ENCODE assay signal across 10 cellular contexts in the genomic region with DNA sequence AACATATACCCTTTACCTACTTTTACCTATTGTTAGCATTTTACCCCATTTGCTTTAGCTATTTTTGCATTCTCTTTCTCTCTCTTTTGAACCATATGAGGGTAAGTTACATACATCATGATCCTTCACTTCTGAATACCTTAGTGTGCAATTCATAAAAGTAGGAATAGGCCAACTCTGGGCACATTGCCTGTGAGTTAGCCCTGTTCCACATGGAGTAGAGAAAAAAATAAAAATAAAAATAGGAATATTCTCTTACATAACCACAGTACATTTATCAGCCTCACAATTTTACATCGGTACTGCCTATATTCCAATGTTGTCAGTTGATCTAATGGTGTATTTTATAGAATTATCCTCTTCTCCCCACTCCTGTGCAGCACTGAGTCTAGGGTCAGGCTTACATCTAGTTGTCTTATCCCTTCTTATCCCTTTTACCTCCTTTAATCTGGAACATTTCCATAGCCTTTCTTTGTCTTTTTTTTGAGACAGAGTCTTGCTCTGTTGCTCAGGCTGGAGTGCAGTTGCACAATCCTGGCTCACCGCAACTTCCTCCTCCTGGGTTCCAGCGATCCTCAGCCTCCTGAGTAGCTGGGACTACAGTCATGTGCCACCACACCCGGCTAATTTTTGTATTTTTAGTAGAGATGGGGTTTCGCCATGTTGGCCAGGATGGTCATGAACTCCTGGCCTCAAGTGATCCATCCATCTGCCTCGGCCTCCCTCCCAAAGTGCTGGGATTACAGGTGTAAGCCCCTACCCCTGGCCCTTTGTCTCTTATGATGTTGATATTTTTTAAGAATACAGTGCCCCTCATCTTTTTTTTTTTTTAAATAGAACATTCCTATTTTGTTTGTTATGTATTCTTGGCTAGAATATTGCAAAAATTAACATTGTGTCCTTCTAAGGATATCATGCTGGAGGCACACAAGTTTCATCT. TPM values are rescaled to one million over a fixed set of nuclear protein-coding genes. Genes with fewer than 3 reads are reported as not detected.
DNase-seq lines count a peak whose midpoint lies in the region; ATAC-seq and TF ChIP-seq lines count a peak whose summit lies in the region.
"Had no signal": no experiment of that assay in that cellular context is flagged by ENCODE, and none has a peak within 500 bp of the region (broad histone marks: within the 10 kb centered on the region; RNA-seq: fewer than 3 reads in every experiment).

No MANE protein-coding gene starts in this region.

- H3K14ac ChIP-seq in mesenchymal stem cell (ENCODE audit: low read length in 2 of 2), result no peak overlapping the region

- no peak overlapping the region for H2BK120ac ChIP-seq in mesenchymal stem cell (ENCODE audit: low read depth, low read length)

- DNase-seq in NB4 (ENCODE audit: low read depth), result peak; percentile 94
- DNase-seq in epithelial cell of esophagus (ENCODE audit: low read depth), result peak; percentile 81
- peak; percentile 68 for DNase-seq in mesenchymal stem cell
- DNase-seq in aorta, result peak; percentile 84 to 93
- no peak for DNase-seq in cerebellum (ENCODE audit: low spot score)
- DNase-seq: activated T-cell treated with anti-CD3 and anti-CD28 coated beads, Interleukin-2, amount 50 U/mL, for 24 hours; esophagus squamous epithelium; SHP77 treated with DMSO at 0.1 percent for 48 hours had no signal

- ATAC-seq in aorta (ENCODE audit: low FRiP score) (peak; percentile 88), HG02981 (IDR thresholded peaks at IDR 0.05; ENCODE audit: unreplicated experiment) (no peak), HG03280 (IDR thresholded peaks at IDR 0.05; ENCODE audit: unreplicated experiment) (no peak)

- H3K9me3 ChIP-seq in mesenchymal stem cell (ENCODE audit: control insufficient read depth, low read length) (no peaks in the 10 kb centered on the region), aorta (ENCODE audit: control insufficient read depth, low read length) (no peaks in the 10 kb centered on the region)
- H3K9me3 ChIP-seq: esophagus squamous epithelium had no signal

- no peak overlapping the region for H2BK5ac ChIP-seq in mesenchymal stem cell (ENCODE audit: low read depth, low read length, poor library complexity, severe bottlenecking)

- H2AFZ ChIP-seq in mesenchymal stem cell (ENCODE audit: low read depth, low read length), result no peak overlapping the region

- H3K4me3 ChIP-seq in NB4 (ENCODE audit: low read depth, low read length) (no peak overlapping the region), epithelial cell of esophagus (ENCODE audit: low read length) (no peak overlapping the region), mesenchymal stem cell (ENCODE audit: insufficient read depth in 1 of 2, low read depth in 1 of 2, low read length in 2 of 2) (no peak overlapping the region), aorta (ENCODE audit: low read length in 2 of 2) (no peak overlapping the region)
- H3K4me3 ChIP-seq: esophagus squamous epithelium had no signal

- H2AK5ac ChIP-seq in mesenchymal stem cell (ENCODE audit: low read length, severe bottlenecking), result no peak overlapping the region

- no peak overlapping the region for H3K4ac ChIP-seq in mesenchymal stem cell (ENCODE audit: low read depth in 1 of 2, low read length in 2 of 2)

- H3K36me3 ChIP-seq in mesenchymal stem cell (ENCODE audit: control insufficient read depth in 1 of 2, insufficient read depth in 2 of 2, low read depth in 1 of 2, low read length in 2 of 2) (no peaks in the 10 kb centered on the region), aorta (ENCODE audit: control insufficient read depth in 1 of 2, insufficient read depth in 2 of 2, low read length in 1 of 2) (no peaks in the 10 kb centered on the region)
- H3K36me3 ChIP-seq: esophagus squamous epithelium had no signal

- H3K23ac ChIP-seq in mesenchymal stem cell (ENCODE audit: low read length in 2 of 2), result no peak overlapping the region

- H3K27ac ChIP-seq in mesenchymal stem cell (ENCODE audit: low read length, poor library complexity, severe bottlenecking) (no peak overlapping the region), aorta (ENCODE audit: low read depth in 1 of 2, low read length in 2 of 2) (no peak overlapping the region)
- H3K27ac ChIP-seq: esophagus squamous epithelium had no signal

- H3K27me3 ChIP-seq in mesenchymal stem cell (ENCODE audit: control insufficient read depth in 1 of 2, insufficient read depth in 1 of 2, low read length in 2 of 2), result no peaks in the 10 kb centered on the region
- H3K27me3 ChIP-seq in aorta (ENCODE audit: control insufficient read depth in 1 of 2, insufficient read depth in 2 of 2, low read length in 1 of 2), result no peaks in the 10 kb centered on the region
- H3K27me3 ChIP-seq: esophagus squamous epithelium had no signal

- no peak for TF ChIP-seq POLR2A in NB4 (IDR thresholded peaks at IDR 0.05; ENCODE audit: extremely low read depth, insufficient read length)

- WGBS in mesenchymal stem cell, result 84% methylated on average over 5 of the region's 6 CpGs
- WGBS in aorta, 2 donors, result 41 to 52% methylated on average over 6 of the region's 6 CpGs

- no peak for TF ChIP-seq CTCF in NB4 (IDR thresholded peaks at IDR 0.05; ENCODE audit: low read depth, low read length)
- no peak for TF ChIP-seq CTCF in epithelial cell of esophagus (IDR thresholded peaks at IDR 0.05; ENCODE audit: insufficient read depth, low read depth, low read length, missing control alignments)

- peak overlapping the region; percentile 17 for H4K8ac ChIP-seq in mesenchymal stem cell (ENCODE audit: low read length)

- H3K4me1 ChIP-seq in mesenchymal stem cell (ENCODE audit: control insufficient read depth, insufficient read depth, low read depth, low read length), result peaks cover 2% of the 10 kb centered on the region
- no peaks in the 10 kb centered on the region for H3K4me1 ChIP-seq in aorta (ENCODE audit: control insufficient read depth in 1 of 2, insufficient read depth in 2 of 2, low read length in 2 of 2)

- H4K91ac ChIP-seq in mesenchymal stem cell (ENCODE audit: low read length), result no peak overlapping the region

- intact Hi-C loops in aorta (cut with DNase I), result no loop called here

- H3K79me1 ChIP-seq in mesenchymal stem cell (replicated peaks; ENCODE audit: low read length, poor library complexity, severe bottlenecking), result no peaks in the 10 kb centered on the region

- no peak overlapping the region for H2BK15ac ChIP-seq in mesenchymal stem cell (ENCODE audit: low read depth, poor library complexity, severe bottlenecking)

- H2BK12ac ChIP-seq in mesenchymal stem cell (ENCODE audit: low read length in 2 of 2), result no peak overlapping the region

- H3K4me2 ChIP-seq in mesenchymal stem cell (ENCODE audit: low read length, poor library complexity, severe bottlenecking), result no peak overlapping the region

- H3K18ac ChIP-seq in mesenchymal stem cell (ENCODE audit: low read depth in 1 of 2, low read length in 2 of 2), result no peak overlapping the region

- H3K9ac ChIP-seq in mesenchymal stem cell (ENCODE audit: low read length), result peak overlapping the region; percentile 65

RNA-seq across cellular contexts. Expression of a gene that starts 11.1 kb away (rescaled TPM):
- 6.8 TPM for polyA plus RNA-seq in mesenchymal stem cell (2013, experiment 1 of 2)
- polyA plus RNA-seq in mesenchymal stem cell (2013, experiment 2 of 2), result 7.1 TPM
- total RNA-seq in aorta (10 to 100 TPM; 17.0 to 24.4 TPM), cerebellum (18.0 TPM)
- polyA plus RNA-seq in aorta, result 1 to 10 TPM; 6.1 to 7.8 TPM
